In genomic region chr3:168213920-168214319, GRCh38 we compare ENCODE assay signal across 11 cellular contexts.
A peak's percentile ranks its signal among the peaks of the same experiment; 100 is the strongest.
DNase-seq lines count a peak whose midpoint lies in the region; ATAC-seq, FAIRE-seq and TF ChIP-seq lines count a peak whose summit lies in the region.
"Had no signal": no experiment of that assay in that cellular context is flagged by ENCODE, and none has a peak within 500 bp of the region (broad histone marks: within the 10 kb centered on the region; RNA-seq: fewer than 3 reads in every experiment).

No MANE protein-coding gene starts in this region.

- H3K18ac ChIP-seq in mesendoderm (ENCODE audit: low read length), result no peak overlapping the region

- H3K27ac ChIP-seq in astrocyte (ENCODE audit: low read depth, low read length) (no peak overlapping the region), upper lobe of left lung (no peak overlapping the region), mesendoderm (ENCODE audit: low read depth, low read length) (no peak overlapping the region)
- H3K27ac ChIP-seq: ovary, stomach had no signal

- no peak overlapping the region for H3K56ac ChIP-seq in mesendoderm (ENCODE audit: low read length)

- no peak overlapping the region for H3K4ac ChIP-seq in mesendoderm (ENCODE audit: low read depth, low read length)

- H3K36me3 ChIP-seq in astrocyte (ENCODE audit: insufficient read depth, low read length), result no peaks in the 10 kb centered on the region
- H3K36me3 ChIP-seq in upper lobe of left lung, result no peaks in the 10 kb centered on the region
- H3K36me3 ChIP-seq in mesendoderm (ENCODE audit: control insufficient read depth, insufficient read depth, low read length), result no peaks in the 10 kb centered on the region
- H3K36me3 ChIP-seq: ovary, stomach had no signal

- peak; percentile 33 for DNase-seq in GM13976 (ENCODE audit: low spot score)
- DNase-seq in GM20000 (ENCODE audit: low spot score), result peak; percentile 45
- DNase-seq in astrocyte (ENCODE audit: low read depth), result no peak
- no peak for DNase-seq in upper lobe of left lung
- no peak for DNase-seq in GDM1 (lab: John Stamatoyannopoulos, UW)
- DNase-seq in mesendoderm, result no peak
- DNase-seq in DMS114 treated with DMSO at 0.1 percent for 48 hours (lab: John Stamatoyannopoulos, UW; ENCODE audit: unreplicated experiment), result no peak
- DNase-seq: NCI-H2107, ovary, stomach had no signal

- H4K8ac ChIP-seq in mesendoderm (ENCODE audit: low read depth, low read length), result no peak overlapping the region

- H2BK15ac ChIP-seq in mesendoderm (replicated peaks; ENCODE audit: low read depth), result no peak overlapping the region

- ATAC-seq in HG03135 (IDR thresholded peaks at IDR 0.05; ENCODE audit: unreplicated experiment), result peak; percentile 94
- no peak for ATAC-seq in upper lobe of left lung (ENCODE audit: low FRiP score in 2 of 2)

- H3K4me1 ChIP-seq in astrocyte (ENCODE audit: insufficient read depth, low read length), result no peaks in the 10 kb centered on the region
- H3K4me1 ChIP-seq in upper lobe of left lung, result no peaks in the 10 kb centered on the region
- H3K4me1 ChIP-seq in mesendoderm (ENCODE audit: control insufficient read depth, low read depth, low read length), result no peaks in the 10 kb centered on the region

- FAIRE-seq in astrocyte (lab: Jason Lieb, UNC), result no peak

- no peak overlapping the region for H4K5ac ChIP-seq in mesendoderm (ENCODE audit: low read length)

- H3K27ac Mint-ChIP-seq in astrocyte (ENCODE audit: unreplicated experiment), result no peak overlapping the region

- no peak overlapping the region for H2BK120ac ChIP-seq in mesendoderm (ENCODE audit: low read depth, low read length)

- H3K9me3 Mint-ChIP-seq in astrocyte (ENCODE audit: unreplicated experiment), result no peaks in the 10 kb centered on the region

- TF ChIP-seq POLR2A in upper lobe of left lung (IDR thresholded peaks at IDR 0.05), result no peak

- H3K27me3 ChIP-seq in astrocyte (ENCODE audit: insufficient read depth, low read length), result no peaks in the 10 kb centered on the region
- no peaks in the 10 kb centered on the region for H3K27me3 ChIP-seq in upper lobe of left lung
- no peaks in the 10 kb centered on the region for H3K27me3 ChIP-seq in mesendoderm (ENCODE audit: insufficient read depth, low read length, poor library complexity)
- H3K27me3 ChIP-seq: ovary, stomach had no signal

- H3K4me3 Mint-ChIP-seq in astrocyte (ENCODE audit: unreplicated experiment), result no peak overlapping the region

- H3K4me3 ChIP-seq in astrocyte (ENCODE audit: insufficient read depth, low read depth, low read length) (no peak overlapping the region), upper lobe of left lung (no peak overlapping the region), mesendoderm (ENCODE audit: low read length) (no peak overlapping the region)
- H3K4me3 ChIP-seq: ovary, stomach had no signal

- H4K20me1 ChIP-seq in astrocyte (ENCODE audit: insufficient read depth, low read length), result no peaks in the 10 kb centered on the region

- no peaks in the 10 kb centered on the region for H3K9me3 ChIP-seq in astrocyte (ENCODE audit: insufficient read depth, low read depth, low read length)
- no peaks in the 10 kb centered on the region for H3K9me3 ChIP-seq in upper lobe of left lung
- H3K9me3 ChIP-seq: ovary, stomach had no signal

- H2AFZ ChIP-seq in astrocyte (ENCODE audit: low read depth, low read length), result no peak overlapping the region

- no peaks in the 10 kb centered on the region for H3K4me1 Mint-ChIP-seq in astrocyte (ENCODE audit: low read depth, unreplicated experiment)

- no peak overlapping the region for H3K23ac ChIP-seq in mesendoderm (ENCODE audit: low read length)

- no peak overlapping the region for H2AK5ac ChIP-seq in mesendoderm (ENCODE audit: low read length)

- WGBS in upper lobe of left lung, 2 donors, result 68 to 75% methylated on average over 4 of the region's 4 CpGs
- WGBS in mesendoderm (ENCODE audit: extremely low coverage, insufficient coverage, low lambda C conversion rate), result no CpG with 5 or more reads among the region's 4 CpGs

- H3K79me2 ChIP-seq in astrocyte (ENCODE audit: insufficient read depth, low read length), result no peaks in the 10 kb centered on the region
- H3K79me2 ChIP-seq in mesendoderm (ENCODE audit: control insufficient read depth, insufficient read depth, low read length), result no peaks in the 10 kb centered on the region

- no peaks in the 10 kb centered on the region for H3K27me3 Mint-ChIP-seq in astrocyte (ENCODE audit: low read depth, unreplicated experiment)

- in situ Hi-C loops in GM13976 (cut with MboI; ENCODE audit: low sequenced_read_pairs, unreplicated experiment), result loop anchor here (10.0 to 25.0 kb wide), 3 partner anchors 261 to 923 kb away; no protein-coding TSS in a partner anchor

- TF ChIP-seq CTCF in GM13976 (IDR thresholded peaks at IDR 0.05; ENCODE audit: borderline replicate concordance, control extremely low read depth, extremely low read depth, insufficient read depth, missing control alignments) (no peak), GM20000 (IDR thresholded peaks at IDR 0.05; ENCODE audit: extremely low read depth, missing control alignments) (no peak), astrocyte (IDR thresholded peaks at IDR 0.05; ENCODE audit: insufficient read depth, low read depth, low read length) (no peak), upper lobe of left lung (IDR thresholded peaks at IDR 0.05) (no peak)

- H3K4me2 ChIP-seq in astrocyte (ENCODE audit: low read length) (peak overlapping the region; percentile 47), mesendoderm (ENCODE audit: low read length) (no peak overlapping the region)

- TF ChIP-seq EP300 in upper lobe of left lung (IDR thresholded peaks at IDR 0.05), result no peak

- H3K9ac ChIP-seq in astrocyte (ENCODE audit: low read length), result no peak overlapping the region
- no peak overlapping the region for H3K9ac ChIP-seq in mesendoderm (ENCODE audit: low read length)

- H3K36me3 Mint-ChIP-seq in astrocyte (ENCODE audit: low read depth, unreplicated experiment), result no peaks in the 10 kb centered on the region

- H3K79me1 ChIP-seq in mesendoderm (ENCODE audit: low read length), result no peaks in the 10 kb centered on the region

- H2BK5ac ChIP-seq in mesendoderm (ENCODE audit: low read length), result no peak overlapping the region

Comparison
In these comparisons a context has a peak if more than half of its experiments do, and no peak if none do; other contexts are left out.
1. DNase-seq: peak in GM13976 (single experiment) and GM20000 (single experiment); none in astrocyte (single experiment), upper lobe of left lung (0 of 2), GDM1 (single experiment), mesendoderm (single experiment) and DMS114 treated with DMSO at 0.1 percent for 48 hours (single experiment).